13 cellular contexts compared by ENCODE assay signal in genomic region chr17:43702636-43703035, GRCh38. TPM values are rescaled to one million over a fixed set of nuclear protein-coding genes. Genes with fewer than 3 reads are reported as not detected.
A peak's percentile ranks its signal among the peaks of the same experiment; 100 is the strongest.
DNase-seq lines count a peak whose midpoint lies in the region; ATAC-seq, FAIRE-seq and TF ChIP-seq lines count a peak whose summit lies in the region.
"Had no signal": no experiment of that assay in that cellular context is flagged by ENCODE, and none has a peak within 500 bp of the region (broad histone marks: within the 10 kb centered on the region; RNA-seq: fewer than 3 reads in every experiment).

No MANE protein-coding gene starts in this region.

- RAD21 ChIA-PET in GM12878 (lab: Charles Lee; ENCODE audit: unreplicated experiment) = no interaction called here

- no peak overlapping the region for H3K4me3 Mint-ChIP-seq in type B pancreatic cell
- H3K4me3 Mint-ChIP-seq: mesothelial cell of epicardium had no signal

- no peaks in the 10 kb centered on the region for H3K36me3 Mint-ChIP-seq in type B pancreatic cell
- H3K36me3 Mint-ChIP-seq: mesothelial cell of epicardium had no signal

- no peaks in the 10 kb centered on the region for H3K79me2 ChIP-seq in GM12878 (ENCODE audit: control insufficient read depth, insufficient read depth, low read length)

- POLR2A ChIA-PET in GM12878 (lab: Charles Lee) = no interaction called here

- WGBS in GM12878 (ENCODE audit: insufficient coverage, insufficient replicate concordance, low lambda C conversion rate, missing lambda C conversion rate) = 72% methylated on average over 4 of the region's 4 CpGs

- H3K9me3 ChIP-seq in BE2C (no peaks in the 10 kb centered on the region), GM12878 (replicated peaks; ENCODE audit: control insufficient read depth, insufficient read depth, low read length) (no peaks in the 10 kb centered on the region; the same call in 2 of the 3 replicates), tibial artery (no peaks in the 10 kb centered on the region)
- H3K9me3 ChIP-seq: body of pancreas had no signal

- H3K27me3 ChIP-seq in BE2C (no peaks in the 10 kb centered on the region), GM12878 (replicated peaks in 1 of 2; ENCODE audit: control insufficient read depth in 2 of 2, insufficient read depth in 2 of 2, low read length in 1 of 2) (peaks cover 0 to 2% of the 10 kb centered on the region in 2 experiments; a peak in 1 of 4 replicates), tibial artery (no peaks in the 10 kb centered on the region)
- H3K27me3 ChIP-seq: body of pancreas had no signal

- no peak for TF ChIP-seq EP300 in GM12878 (IDR thresholded peaks at IDR 0.05; ENCODE audit: borderline replicate concordance in 1 of 2, control insufficient read depth in 1 of 2, low read depth in 2 of 2, low read length in 2 of 2)

- no peak overlapping the region for H3K9ac ChIP-seq in GM12878 (ENCODE audit: control insufficient read depth, insufficient read depth, low read length)

- intact Hi-C loops in GM12878 (cut with micrococcal nuclease; ENCODE audit: unreplicated experiment) = no loop called here
- intact Hi-C loops in tibial artery (cut with DNase I; ENCODE audit: low total_unique reads) = no loop called here

- no peaks in the 10 kb centered on the region for H3K9me3 Mint-ChIP-seq in type B pancreatic cell

- no peak for TF ChIP-seq RAD21 in GM12878 (IDR thresholded peaks at IDR 0.05; ENCODE audit: insufficient read depth, low read depth, low read length)

- peaks cover 11% of the 10 kb centered on the region for H3K27me3 Mint-ChIP-seq in type B pancreatic cell

- CTCF ChIA-PET in GM12878 (lab: Yijun Ruan, JAX) = interaction anchor here (1.0 to 13.6 kb wide), 2 partner anchors 50 to 59 kb away, joined by 3 to 515 read pairs; partner anchors contain the start of gene SOST

- no TSS peak for BruUV-seq in GM12878 (replicated peaks; lab: Mats Ljungman, UMichigan)

- no peak overlapping the region for H2AFZ ChIP-seq in GM12878 (ENCODE audit: control insufficient read depth, low read depth, low read length)

- in situ Hi-C loops in GM12878 (cut with MboI) = no loop called here

- no peak overlapping the region for H3K27ac ChIP-seq in GM12878 (ENCODE audit: control insufficient read depth, insufficient read depth)
- no peak overlapping the region for H3K27ac ChIP-seq in tibial artery
- H3K27ac ChIP-seq: body of pancreas had no signal

- SMC1A ChIA-PET in GM12878 (lab: Charles Lee; ENCODE audit: uncharacterized antibody, unreplicated experiment) = interaction anchor here (0.9 to 12.4 kb wide), 3 partner anchors 10 to 91 kb away, joined by 3 to 171 read pairs (median 5); partner anchors contain the start of gene SOST

- H3K4me2 ChIP-seq in GM12878 (ENCODE audit: control insufficient read depth, insufficient read depth) = no peak overlapping the region

- H3K36me3 ChIP-seq in BE2C (no peaks in the 10 kb centered on the region), GM12878 (ENCODE audit: control insufficient read depth in 2 of 2, insufficient read depth in 2 of 2, low read length in 1 of 2) (no peaks in the 10 kb centered on the region), tibial artery (no peaks in the 10 kb centered on the region)

- H3K4me1 Mint-ChIP-seq in type B pancreatic cell (ENCODE audit: unreplicated experiment) = peaks cover 4% of the 10 kb centered on the region

- no peak for TF ChIP-seq CTCF in BE2C (IDR thresholded peaks at IDR 0.05; ENCODE audit: low read depth, low read length)
- TF ChIP-seq CTCF in GM12878 (IDR thresholded peaks at IDR 0.05 in 2 of 3, conservative IDR thresholded peaks at IDR 0.05 in 1 of 3; ENCODE audit: control insufficient read depth in 2 of 3, extremely low read depth in 1 of 3, insufficient read depth in 1 of 3, low read depth in 3 of 3, low read length in 3 of 3) = no peak
- no peak for TF ChIP-seq CTCF in tibial artery (IDR thresholded peaks at IDR 0.05)
- TF ChIP-seq CTCF in type B pancreatic cell (conservative IDR thresholded peaks at IDR 0.05) = no peak

- peak; percentile 42; the same call in 1 of the 3 replicates for ATAC-seq in GM12878
- ATAC-seq in HG03045 (IDR thresholded peaks at IDR 0.05; ENCODE audit: unreplicated experiment) = no peak
- ATAC-seq: activated CD4-positive, CD25-positive, alpha-beta regulatory T cell treated with anti-CD3 and anti-CD28 coated beads, Interleukin-2, amount 50 U/mL, for 24 hours; body of pancreas had no signal

- TF ChIP-seq POLR2A in GM12878 (IDR thresholded peaks at IDR 0.05; ENCODE audit: low read depth, low read length) = no peak

- FAIRE-seq in GM12878 (lab: Jason Lieb, UNC) = no peak

- H3K4me3 ChIP-seq in BE2C (ENCODE audit: low read depth, low read length) (no peak overlapping the region), GM12878 (no peak overlapping the region), tibial artery (no peak overlapping the region)
- H3K4me3 ChIP-seq: body of pancreas had no signal

- H3K4me1 ChIP-seq in BE2C (no peaks in the 10 kb centered on the region), GM12878 (ENCODE audit: control insufficient read depth, insufficient read depth, low read length) (peaks cover 8% of the 10 kb centered on the region), tibial artery (peaks cover 0 to 29% (median 13%) of the 10 kb centered on the region in 4 donors)
- H3K4me1 ChIP-seq: body of pancreas had no signal

- H4K20me1 ChIP-seq in GM12878 (ENCODE audit: control insufficient read depth, insufficient read depth) = no peaks in the 10 kb centered on the region

- no peak overlapping the region for H3K27ac Mint-ChIP-seq in type B pancreatic cell
- H3K27ac Mint-ChIP-seq: mesothelial cell of epicardium had no signal

- DNase-seq in BE2C (peak; percentile 85), DMS53 (lab: John Stamatoyannopoulos, UW) (peak; percentile 77), NCI-H524 treated with DMSO at 0.1 percent for 48 hours (lab: John Stamatoyannopoulos, UW) (peak; percentile 17), GM12878 (ENCODE audit: low read depth, low spot score) (no peak), DMS114 treated with DMSO at 0.1 percent for 48 hours (lab: John Stamatoyannopoulos, UW; ENCODE audit: unreplicated experiment) (no peak), tibial artery (no peak), type B pancreatic cell (ENCODE audit: extremely low spot score, unreplicated experiment) (no peak)
- DNase-seq: body of pancreas, NCI-H187, substantia nigra had no signal

TF ChIP-seq in GM12878, 131 proteins besides CTCF, POLR2A, EP300 and RAD21 (continues in another document):
- TF ChIP-seq SIN3A (IDR thresholded peaks at IDR 0.05; ENCODE audit: low read depth, low read length) (no peak), CHD1 (IDR thresholded peaks at IDR 0.05; ENCODE audit: low read depth, low read length) (no peak), BACH1 (IDR thresholded peaks at IDR 0.05; ENCODE audit: borderline replicate concordance) (no peak), FOS (IDR thresholded peaks at IDR 0.05; ENCODE audit: borderline replicate concordance, extremely low read depth, insufficient read length) (peak; percentile 6), E2F4 (IDR thresholded peaks at IDR 0.05; ENCODE audit: low read depth, low read length) (no peak)

RNA-seq across cellular contexts. Expression of gene MEOX1, which starts 40.9 kb away (rescaled TPM):
- polyA plus RNA-seq in BE2C (2012; ENCODE audit: insufficient read depth, insufficient read length, low read depth) = not detected
- total RNA-seq in GM12878 (2013; cell fraction: nucleolus; rRNA removed) = 6.1 and 6.4 TPM in 2 replicates
- total RNA-seq in GM12878 (2014; rRNA removed) = 0.34 and 0.60 TPM in 2 replicates
- total RNA-seq in GM12878 (2014; rRNA removed; fragmentation: Illumina TruSeq; extraction: Trizol) = 0.37 and 0.85 TPM in 2 replicates
- total RNA-seq in GM12878 (2021) = 0.46 and 0.53 TPM in 2 replicates
- 0.70 TPM for polyA plus RNA-seq in GM12878 (2011; ENCODE audit: low read depth)
- 7.5 and 9.4 TPM in 2 replicates for polyA plus RNA-seq in GM12878 (2011; rRNA removed)
- 10.4 TPM in 2 replicates for polyA plus RNA-seq in GM12878 (2011; cell fraction: cytosol; rRNA removed)
- 4.8 and 5.3 TPM in 2 replicates for polyA plus RNA-seq in GM12878 (2011; cell fraction: nucleus; rRNA removed)
- 0.99 and 1.8 TPM in 2 replicates for polyA plus RNA-seq in GM12878 (2012)
- 0.63 and 1.1 TPM in 2 replicates for polyA plus RNA-seq in GM12878 (2014; fragmentation: Illumina TruSeq; extraction: Trizol)
- polyA plus RNA-seq in GM12878 (2014; fragmentation: Nextera tagmentation; extraction: Ambion mirVana) = under 1 TPM; 0.19 to 0.24 TPM
- 0.44 and 0.45 TPM in 2 replicates for polyA plus RNA-seq in GM12878 (2014; rRNA removed)
- polyA plus RNA-seq in GM12878 (2016; fragmentation: Nextera tagmentation; extraction: Ambion mirVana) = under 1 TPM; 0.25 to 0.72 TPM
- polyA minus RNA-seq in GM12878 (2011; rRNA and poly(A)+ RNA removed) = 4.9 and 8.7 TPM in 2 replicates
- 3.6 and 5.6 TPM in 2 replicates for polyA minus RNA-seq in GM12878 (2011; cell fraction: cytosol; rRNA and poly(A)+ RNA removed)
- polyA minus RNA-seq in GM12878 (2011; cell fraction: nucleus; rRNA and poly(A)+ RNA removed) = 5.8 and 6.8 TPM in 2 replicates
- 5.7 and 17.2 TPM in 2 replicates for total RNA-seq in type B pancreatic cell (ENCODE audit: low replicate concordance)

RNA-seq across cellular contexts. Expression of gene SOST, which starts 56.0 kb away (rescaled TPM):
- polyA plus RNA-seq in BE2C (2012; ENCODE audit: insufficient read depth, insufficient read length, low read depth) = not detected
- total RNA-seq in GM12878 (2013; cell fraction: nucleolus; rRNA removed) = not detected in 2 replicates
- total RNA-seq in GM12878 (2014; rRNA removed) (not detected in 2 replicates), GM12878 (2014; rRNA removed; fragmentation: Illumina TruSeq; extraction: Trizol) (not detected in 2 replicates), GM12878 (2021) (not detected in 2 replicates), type B pancreatic cell (ENCODE audit: low replicate concordance) (2.0 TPM in 1 of 2 replicates, not detected in the other)
- not detected for polyA plus RNA-seq in GM12878 (2011; ENCODE audit: low read depth)
- polyA plus RNA-seq in GM12878 (2011; rRNA removed) (not detected in 2 replicates), GM12878 (2014; fragmentation: Illumina TruSeq; extraction: Trizol) (not detected in 2 replicates), GM12878 (2014; fragmentation: Nextera tagmentation; extraction: Ambion mirVana) (not detected), GM12878 (2014; rRNA removed) (not detected in 2 replicates), GM12878 (2016; fragmentation: Nextera tagmentation; extraction: Ambion mirVana) (not detected)
- polyA plus RNA-seq in GM12878 (2011; cell fraction: cytosol; rRNA removed) = not detected in 2 replicates
- polyA plus RNA-seq in GM12878 (2011; cell fraction: nucleus; rRNA removed) = not detected in 2 replicates
- polyA plus RNA-seq in GM12878 (2012) = not detected in 2 replicates
- polyA minus RNA-seq in GM12878 (2011; rRNA and poly(A)+ RNA removed) = not detected in 2 replicates
- polyA minus RNA-seq in GM12878 (2011; cell fraction: cytosol; rRNA and poly(A)+ RNA removed) = not detected in 2 replicates
- polyA minus RNA-seq in GM12878 (2011; cell fraction: nucleus; rRNA and poly(A)+ RNA removed) = not detected in 2 replicates
- total RNA-seq: body of pancreas had no signal

Comparison
In these comparisons a context has a peak if more than half of its experiments do, and no peak if none do; other contexts are left out.
1. DNase-seq: peak in BE2C (single experiment), DMS53 (single experiment) and NCI-H524 treated with DMSO at 0.1 percent for 48 hours (single experiment); none in GM12878 (single experiment), DMS114 treated with DMSO at 0.1 percent for 48 hours (single experiment), tibial artery (0 of 2) and type B pancreatic cell (single experiment).